In the genomic region with DNA sequence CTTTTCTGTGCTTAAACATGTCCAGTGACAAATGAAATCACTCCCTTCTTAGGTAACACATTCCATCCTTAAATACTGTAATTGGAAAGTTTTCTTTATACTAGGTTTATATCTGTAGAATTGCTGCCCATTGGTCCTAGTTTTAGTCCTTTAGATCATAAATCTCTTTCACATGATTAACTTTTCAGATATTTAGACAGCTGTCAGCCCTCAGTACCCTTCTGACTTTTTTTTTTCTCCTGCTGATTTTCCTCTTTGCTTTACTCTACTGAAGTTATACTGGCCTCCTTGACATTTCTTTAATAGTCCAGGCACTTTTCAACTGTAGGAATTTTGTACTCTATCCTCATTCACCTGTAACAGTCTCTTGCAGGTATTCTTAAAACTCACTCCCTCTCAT, we compare ENCODE assay signal across 27 cellular contexts.
"Had no signal": no experiment of that assay in that cellular context is flagged by ENCODE, and none has a peak within 500 bp of the region (broad histone marks: within the 10 kb centered on the region; RNA-seq: fewer than 3 reads in every experiment).

No MANE protein-coding gene starts in this region.

- H3K9me3 ChIP-seq: gastrocnemius medialis, heart left ventricle had no signal

- H3K4me3 ChIP-seq: gastrocnemius medialis, heart left ventricle had no signal

- H3K27me3 ChIP-seq: brain microvascular endothelial cell, foreskin keratinocyte, gastrocnemius medialis, heart left ventricle had no signal

- H3K36me3 ChIP-seq: brain microvascular endothelial cell, gastrocnemius medialis had no signal

- ATAC-seq: activated CD4-positive, alpha-beta T cell treated with anti-CD3 and anti-CD28 coated beads for 36 hours; activated CD8-positive, alpha-beta memory T cell treated with anti-CD3 and anti-CD28 coated beads, Interleukin-2, amount 10 ng/mL, durations not matched to agents 7 days and 5 days; activated CD8-positive, alpha-beta T cell treated with anti-CD3 and anti-CD28 coated beads, Interleukin-2, amount 10 ng/mL, durations not matched to agents 7 days and 5 days; esophagus mucosa; foreskin keratinocyte; gastrocnemius medialis; heart left ventricle; T-helper 17 cell had no signal

- H3K27ac ChIP-seq: brain microvascular endothelial cell, foreskin keratinocyte, gastrocnemius medialis, heart left ventricle, WERI-Rb-1 had no signal

- H3K4me1 ChIP-seq: gastrocnemius medialis, heart left ventricle had no signal

- DNase-seq: activated CD4-positive, alpha-beta memory T cell treated with anti-CD3 and anti-CD28 coated beads for 36 hours; activated CD4-positive, alpha-beta T cell treated with anti-CD3 and anti-CD28 coated beads for 36 hours; activated CD4-positive, alpha-beta T cell treated with anti-CD3 and anti-CD28 coated beads, Interleukin-2, amount 10 ng/mL, durations not matched to agents 24 days and 14 days; activated CD4-positive, CD25-positive, alpha-beta regulatory T cell; activated CD4-positive, CD25-positive, alpha-beta regulatory T cell treated with anti-CD3 and anti-CD28 coated beads, Interleukin-2, amount 50 U/mL, for 72 hours; activated CD8-positive, alpha-beta memory T cell treated with anti-CD3 and anti-CD28 coated beads, Interleukin-2, amount 10 ng/mL, durations not matched to agents 7 days and 5 days; activated CD8-positive, alpha-beta memory T cell treated with anti-CD3 and anti-CD28 coated beads, Interleukin-2, amount 50 U/mL, for 4 hours; activated CD8-positive, alpha-beta T cell treated with anti-CD3 and anti-CD28 coated beads, Interleukin-2, amount 10 ng/mL, durations not matched to agents 7 days and 5 days; activated effector memory CD4-positive, alpha-beta T cell treated with anti-CD3 and anti-CD28 coated beads, Interleukin-2, amount 50 U/mL, for 16 hours; activated naive CD4-positive, alpha-beta T cell treated with anti-CD3 and anti-CD28 coated beads for 36 hours; activated T-cell treated with anti-CD3 and anti-CD28 coated beads, Interleukin-2, amount 50 U/mL, for 1 hour; activated T-cell treated with anti-CD3 and anti-CD28 coated beads, Interleukin-2, amount 50 U/mL, for 48 hours; amniotic stem cell; anterior cingulate cortex; brain microvascular endothelial cell; caudate nucleus; cortex of kidney; effector CD8-positive, alpha-beta T cell; foreskin keratinocyte; gastrocnemius medialis; glutamatergic neuron; heart left ventricle; T-helper 1 cell; T-helper 17 cell; T1000; WERI-Rb-1 had no signal
